Comparison of ENCODE assay signal across 19 cellular contexts in genomic region chr2:150120271-150120950, GRCh38.
DNase-seq lines count a peak whose midpoint lies in the region; TF ChIP-seq lines count a peak whose summit lies in the region.
"Had no signal": no experiment of that assay in that cellular context is flagged by ENCODE, and none has a peak within 500 bp of the region (broad histone marks: within the 10 kb centered on the region; RNA-seq: fewer than 3 reads in every experiment).

No MANE protein-coding gene starts in this region.

- no peaks in the 10 kb centered on the region for H3K36me3 Mint-ChIP-seq in progenitor cell of endocrine pancreas (ENCODE audit: insufficient read depth)

- H3K4me1 Mint-ChIP-seq in progenitor cell of endocrine pancreas (ENCODE audit: low read depth) = peaks cover 23% of the 10 kb centered on the region

- intact Hi-C loops in prostate gland (cut with DNase I) = no loop called here

- H3K9me3 Mint-ChIP-seq in progenitor cell of endocrine pancreas (ENCODE audit: low read depth) = no peaks in the 10 kb centered on the region

- no peak overlapping the region for H3K27ac ChIP-seq in iPS-20b (ENCODE audit: low read length)
- H3K27ac ChIP-seq in prostate gland = no peak overlapping the region
- H3K27ac ChIP-seq: 22Rv1, esophagus muscularis mucosa, left ventricle myocardium inferior, upper lobe of left lung had no signal

- peak overlapping the region; percentile 36 for H3K4me3 Mint-ChIP-seq in progenitor cell of endocrine pancreas (ENCODE audit: low read depth)

- WGBS in prostate gland = 40% methylated on average over 11 of the region's 11 CpGs

- H3K9me3 ChIP-seq in iPS-20b (ENCODE audit: insufficient read depth, low read depth, low read length) (no peaks in the 10 kb centered on the region), prostate gland (no peaks in the 10 kb centered on the region)
- H3K9me3 ChIP-seq: esophagus muscularis mucosa, left ventricle myocardium inferior, upper lobe of left lung had no signal

- no peak overlapping the region for H3K27ac Mint-ChIP-seq in progenitor cell of endocrine pancreas

- H3K27me3 Mint-ChIP-seq in progenitor cell of endocrine pancreas = peaks cover 11% of the 10 kb centered on the region

- peak overlapping the region; percentile 40; the same call in 1 of the 2 replicates for H3K9ac ChIP-seq in iPS-20b (ENCODE audit: low read depth, low read length)

- DNase-seq in DMS153 treated with DMSO at 0.1 percent for 48 hours (lab: John Stamatoyannopoulos, UW; ENCODE audit: unreplicated experiment) = peak; percentile 37
- no peak for DNase-seq in DMS153 (lab: John Stamatoyannopoulos, UW)
- peak; percentile 72 for DNase-seq in NCI-H748 treated with DMSO at 0.1 percent for 48 hours (lab: John Stamatoyannopoulos, UW)
- DNase-seq in progenitor cell of endocrine pancreas (ENCODE audit: low spot score, unreplicated experiment) = no peak
- DNase-seq in NCI-H2029 (lab: John Stamatoyannopoulos, UW) = no peak
- no peak for DNase-seq in prostate gland (ENCODE audit: low spot score)
- no peak for DNase-seq in stimulated activated CD4-positive, alpha-beta T cell treated with anti-CD3 and anti-CD28 coated beads, Interleukin-4, amount 100 ng/mL, for 24 hours
- DNase-seq: activated CD4-positive, alpha-beta T cell treated with anti-CD3 and anti-CD28 coated beads for 48 hours; activated CD8-positive, alpha-beta memory T cell treated with anti-CD3 and anti-CD28 coated beads, Interleukin-2, amount 50 U/mL, for 48 hours; activated effector memory CD4-positive, alpha-beta T cell treated with anti-CD3 and anti-CD28 coated beads, Interleukin-2, amount 50 U/mL, for 16 hours; left ventricle myocardium inferior; NCI-H446 treated with DMSO at 0.1 percent for 48 hours; stimulated activated CD4-positive, alpha-beta T cell treated with anti-CD3 and anti-CD28 coated beads, Interleukin-2, amount 100 ng/mL, for 24 hours; stimulated activated naive CD8-positive, alpha-beta T cell treated with anti-CD3 and anti-CD28 coated beads, Interleukin-15, Interleukin-2, amounts not matched to agents 100 U/mL and 50 U/mL, for 24 hours; SW 1271; upper lobe of left lung had no signal

- H3K27me3 ChIP-seq in iPS-20b (ENCODE audit: insufficient read depth, low read length) (no peaks in the 10 kb centered on the region), prostate gland (replicated peaks; ENCODE audit: insufficient read depth) (no peaks in the 10 kb centered on the region)
- H3K27me3 ChIP-seq: esophagus muscularis mucosa, upper lobe of left lung had no signal

- TF ChIP-seq CTCF in progenitor cell of endocrine pancreas (IDR thresholded peaks at IDR 0.05; ENCODE audit: unreplicated experiment) (no peak), prostate gland (IDR thresholded peaks at IDR 0.05) (no peak)

- H3K36me3 ChIP-seq in iPS-20b (ENCODE audit: insufficient read depth, low read depth, low read length) (no peaks in the 10 kb centered on the region), prostate gland (no peaks in the 10 kb centered on the region)
- H3K36me3 ChIP-seq: esophagus muscularis mucosa, left ventricle myocardium inferior, upper lobe of left lung had no signal

- TF ChIP-seq POLR2A in prostate gland (IDR thresholded peaks at IDR 0.05) = no peak

- H3K4me3 ChIP-seq in iPS-20b (ENCODE audit: low read length) (peak overlapping the region; percentile 48; the same call in 1 of the 2 replicates), prostate gland (no peak overlapping the region)
- H3K4me3 ChIP-seq: esophagus muscularis mucosa, left ventricle myocardium inferior, upper lobe of left lung had no signal

- H3K4me1 ChIP-seq in iPS-20b (ENCODE audit: insufficient read depth, low read length) (peaks cover 24% of the 10 kb centered on the region; the same call in 1 of the 2 replicates), prostate gland (replicated peaks) (no peaks in the 10 kb centered on the region)
- H3K4me1 ChIP-seq: left ventricle myocardium inferior had no signal

Comparison
In these comparisons a context has a peak if more than half of its experiments do, and no peak if none do; other contexts are left out.
1. DNase-seq: peak in DMS153 treated with DMSO at 0.1 percent for 48 hours (single experiment) and NCI-H748 treated with DMSO at 0.1 percent for 48 hours (single experiment); none in DMS153 (single experiment), progenitor cell of endocrine pancreas (single experiment), NCI-H2029 (single experiment), prostate gland (single experiment) and stimulated activated CD4-positive, alpha-beta T cell treated with anti-CD3 and anti-CD28 coated beads, Interleukin-4, amount 100 ng/mL, for 24 hours (single experiment).